In the genomic region with DNA sequence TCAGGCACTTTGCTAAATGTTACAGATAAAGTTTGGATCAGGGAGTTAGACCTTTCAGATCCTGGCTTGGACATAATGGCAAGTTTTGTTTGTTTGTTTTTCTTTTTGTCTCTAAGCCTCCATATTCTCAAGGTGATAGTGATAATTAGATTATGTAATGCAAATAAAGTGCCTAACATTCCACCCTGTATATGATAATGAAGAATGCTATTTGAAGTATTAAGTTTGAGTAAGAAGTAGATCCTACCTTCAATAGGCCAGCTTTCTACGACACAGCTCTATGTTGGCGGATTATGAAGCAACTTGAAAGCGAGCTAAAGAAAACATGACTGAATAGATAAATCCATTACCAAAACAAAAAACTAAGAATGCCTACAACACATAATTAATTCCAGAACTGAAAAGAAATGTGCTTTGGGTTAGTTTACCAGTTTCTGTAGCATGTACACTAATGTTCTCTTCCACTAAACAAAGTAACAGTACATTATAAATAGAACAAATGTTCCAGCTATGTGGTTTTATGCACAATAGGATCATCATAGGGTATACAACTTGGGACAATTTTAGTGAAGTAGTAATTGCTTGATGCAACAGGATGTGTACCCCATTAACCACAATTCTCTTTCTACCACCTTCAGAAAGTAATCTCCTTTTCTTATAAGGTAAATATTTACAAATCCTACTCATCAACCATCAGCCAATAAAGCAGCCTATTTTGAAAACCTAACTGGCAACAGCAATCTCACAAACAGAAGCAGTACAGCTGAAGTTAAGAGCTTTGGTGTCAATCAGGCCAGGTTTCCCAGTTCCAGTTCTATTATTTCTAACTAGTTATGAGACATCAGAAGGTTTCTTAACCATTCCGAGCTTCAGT, we compare ENCODE assay signal across 8 cellular contexts. TPM values are rescaled to one million over a fixed set of nuclear protein-coding genes. Genes with fewer than 3 reads are reported as not detected.
DNase-seq lines count a peak whose midpoint lies in the region; ATAC-seq, FAIRE-seq and TF ChIP-seq lines count a peak whose summit lies in the region.

No MANE protein-coding gene starts in this region.

- dilution Hi-C loops in keratinocyte (cut with MboI; ENCODE audit: extremely low pct_ligation_motif_present, low sequenced_read_pairs) = no loop called here

- H2AFZ ChIP-seq in keratinocyte (ENCODE audit: control insufficient read depth, low read length) = no peak overlapping the region

- 87 to 92% methylated on average over 4 of the region's 4 CpGs for WGBS in tibial nerve, 2 donors

- TF ChIP-seq CTCF in cardiac muscle cell (IDR thresholded peaks at IDR 0.05; ENCODE audit: low read depth, low read length) (no peak), keratinocyte (optimal IDR thresholded peaks at IDR 0.05 in 1 of 3, IDR thresholded peaks at IDR 0.05 in 1 of 3, conservative IDR thresholded peaks at IDR 0.05 in 1 of 3; ENCODE audit: extremely low read depth in 1 of 3, insufficient read depth in 2 of 3, low read length in 3 of 3) (no peak), tibial nerve (IDR thresholded peaks at IDR 0.05) (no peak)

- FAIRE-seq in keratinocyte (lab: Jason Lieb, UNC) = peak; percentile 13

- H3K4me2 ChIP-seq in keratinocyte (ENCODE audit: control insufficient read depth, extremely low read depth, insufficient read depth, low read depth, low read length) = peak overlapping the region; percentile 89

- no peaks in the 10 kb centered on the region for H3K36me3 ChIP-seq in cardiac muscle cell
- peaks cover 0 to 1% of the 10 kb centered on the region in 2 experiments for H3K36me3 ChIP-seq in keratinocyte (ENCODE audit: control insufficient read depth in 2 of 2, extremely low read depth in 1 of 2, insufficient read depth in 2 of 2, low read length in 2 of 2)
- no peaks in the 10 kb centered on the region for H3K36me3 ChIP-seq in tibial nerve

- no peak overlapping the region for H3K27ac ChIP-seq in cardiac muscle cell
- H3K27ac ChIP-seq in keratinocyte (ENCODE audit: control insufficient read depth, insufficient read depth, low read length) = peak overlapping the region; percentile 93
- no peak overlapping the region for H3K27ac ChIP-seq in tibial nerve

- H3K4me1 ChIP-seq in cardiac muscle cell (ENCODE audit: low read depth) (peaks cover 8% of the 10 kb centered on the region), keratinocyte (ENCODE audit: control insufficient read depth, extremely low read depth, insufficient read depth, low read length) (peaks cover 21% of the 10 kb centered on the region), tibial nerve (peaks cover 0 to 37% (median 15%) of the 10 kb centered on the region in 4 donors)

- H3K4me3 Mint-ChIP-seq in activated naive CD8-positive, alpha-beta T cell treated with anti-CD3 and anti-CD28 coated beads for 36 hours = peak overlapping the region; percentile 100

- H3K9ac ChIP-seq in keratinocyte (ENCODE audit: control insufficient read depth, extremely low read depth, insufficient read depth, low read length) = peak overlapping the region; percentile 92

- peaks cover 57% of the 10 kb centered on the region for H3K79me2 ChIP-seq in keratinocyte (ENCODE audit: control insufficient read depth, insufficient read depth, low read length)

- H3K9me1 ChIP-seq in keratinocyte (ENCODE audit: control insufficient read depth, extremely low read depth, insufficient read depth, low read length) = no peaks in the 10 kb centered on the region

- peaks cover 23% of the 10 kb centered on the region for H3K36me3 Mint-ChIP-seq in activated naive CD8-positive, alpha-beta T cell treated with anti-CD3 and anti-CD28 coated beads for 36 hours

- TF ChIP-seq EP300 in tibial nerve (IDR thresholded peaks at IDR 0.05) = no peak

- ATAC-seq in Right ventricle myocardium inferior = no peak
- no peak for ATAC-seq in HG03039 (IDR thresholded peaks at IDR 0.05; ENCODE audit: unreplicated experiment)

- DNase-seq in cardiac muscle cell (ENCODE audit: low read depth in 1 of 2, low spot score in 1 of 2) (no peak), Right ventricle myocardium inferior (ENCODE audit: missing footprints) (no peak), keratinocyte (ENCODE audit: low read depth, low spot score) (no peak), tibial nerve (ENCODE audit: low spot score in 2 of 2) (no peak), pons (ENCODE audit: low spot score) (no peak), kidney glomerular epithelial cell (lab: John Stamatoyannopoulos, UW) (no peak)
- DNase-seq in activated naive CD8-positive, alpha-beta T cell treated with anti-CD3 and anti-CD28 coated beads for 36 hours = no peak

- H3K4me3 ChIP-seq in cardiac muscle cell (peak overlapping the region; percentile 86), keratinocyte (ENCODE audit: control insufficient read depth in 2 of 3, extremely low read depth in 1 of 3, insufficient read depth in 2 of 3, low read depth in 1 of 3, low read length in 3 of 3) (peak overlapping the region; percentile 50 to 95 (median 81)), tibial nerve (peak overlapping the region in 3 of 4 donors; percentile 60 to 80 (median 70))

- H4K20me1 ChIP-seq in keratinocyte (ENCODE audit: control insufficient read depth, extremely low read depth, insufficient read depth, low read length) = peaks cover 2% of the 10 kb centered on the region

- H3K9me3 Mint-ChIP-seq in activated naive CD8-positive, alpha-beta T cell treated with anti-CD3 and anti-CD28 coated beads for 36 hours = peaks cover 3% of the 10 kb centered on the region

- no peaks in the 10 kb centered on the region for H3K27me3 ChIP-seq in cardiac muscle cell
- H3K27me3 ChIP-seq in keratinocyte (ENCODE audit: control insufficient read depth, extremely low read depth, insufficient read depth, low read length) = no peaks in the 10 kb centered on the region
- no peaks in the 10 kb centered on the region for H3K27me3 ChIP-seq in tibial nerve

- no peaks in the 10 kb centered on the region for H3K27me3 Mint-ChIP-seq in activated naive CD8-positive, alpha-beta T cell treated with anti-CD3 and anti-CD28 coated beads for 36 hours

- H3K9me3 ChIP-seq in cardiac muscle cell (ENCODE audit: low read depth) = no peaks in the 10 kb centered on the region
- H3K9me3 ChIP-seq in keratinocyte (ENCODE audit: control insufficient read depth, low read depth, low read length) = no peaks in the 10 kb centered on the region
- H3K9me3 ChIP-seq in tibial nerve = peaks cover 0 to 5% (median 0%) of the 10 kb centered on the region in 4 donors

- TF ChIP-seq POLR2A in tibial nerve (IDR thresholded peaks at IDR 0.05) = no peak

- intact Hi-C loops in Right ventricle myocardium inferior (cut with DNase I) = no loop called here

- peaks cover 31% of the 10 kb centered on the region for H3K4me1 Mint-ChIP-seq in activated naive CD8-positive, alpha-beta T cell treated with anti-CD3 and anti-CD28 coated beads for 36 hours

- H3K27ac Mint-ChIP-seq in activated naive CD8-positive, alpha-beta T cell treated with anti-CD3 and anti-CD28 coated beads for 36 hours = no peak overlapping the region

RNA-seq across cellular contexts. Expression of a gene that starts 1.5 kb away (rescaled TPM):
- total RNA-seq in cardiac muscle cell (24.0 and 35.9 TPM in 2 replicates), Right ventricle myocardium inferior (44.8 TPM), tibial nerve (10 to 100 TPM; 15.1 to 24.3 (median 16.9) TPM)
- polyA plus RNA-seq in cardiac muscle cell (215 and 220 TPM in 2 replicates), keratinocyte (79.2 to 180 TPM (median 156 TPM) in 3 replicates)
- 10 to 100 TPM; 35.9 to 42.6 TPM for total RNA-seq in activated naive CD8-positive, alpha-beta T cell treated with anti-CD3 and anti-CD28 coated beads for 36 hours
- polyA plus RNA-seq in keratinocyte (2011; ENCODE audit: low read depth) = 601 TPM
- 78.9 and 184 TPM in 2 replicates for polyA plus RNA-seq in keratinocyte (2011; cell fraction: cytosol; rRNA removed)
- 31.1 and 68.8 TPM in 2 replicates for polyA plus RNA-seq in keratinocyte (2011; cell fraction: nucleus; rRNA removed)
- polyA plus RNA-seq in keratinocyte (2012; ENCODE audit: low replicate concordance) = 293 and 633 TPM in 2 replicates
- 0.46 to 54.4 TPM (median 5.3 TPM) in 3 replicates for polyA minus RNA-seq in keratinocyte
- polyA minus RNA-seq in keratinocyte (2011; cell fraction: cytosol; rRNA and poly(A)+ RNA removed) = 26.5 TPM
- polyA minus RNA-seq in keratinocyte (2011; cell fraction: nucleus; rRNA and poly(A)+ RNA removed) = 13.7 and 34.0 TPM in 2 replicates
